21 cellular contexts compared by ENCODE assay signal in genomic region chr1:103707670-103708069, GRCh38. TPM values are rescaled to one million over a fixed set of nuclear protein-coding genes. Genes with fewer than 3 reads are reported as not detected.
"Had no signal": no experiment of that assay in that cellular context is flagged by ENCODE, and none has a peak within 500 bp of the region (broad histone marks: within the 10 kb centered on the region; RNA-seq: fewer than 3 reads in every experiment).

No MANE protein-coding gene starts in this region.

RNA-seq across cellular contexts. Expression of gene AMY1B, which starts 11.7 kb away (rescaled TPM):
- total RNA-seq: hepatocyte; kidney; kidney epithelial cell; left cardiac atrium; left colon; left lobe of liver; left ventricle myocardium inferior; left ventricle myocardium superior; liver; lower leg skin; lung microvascular endothelial cell; mammary epithelial cell; mesenteric fat pad; mesothelial cell of epicardium; mononuclear cell; mucosa of descending colon; mucosa of gallbladder; myocyte; naive thymus-derived CD4-positive, alpha-beta T cell had no signal
- polyA plus RNA-seq: hepatocyte; immature natural killer cell; keratinocyte; liver; mammary epithelial cell; naive thymus-derived CD4-positive, alpha-beta T cell had no signal

RNA-seq across cellular contexts. Expression of gene AMY1C, which starts 42.0 kb away (rescaled TPM):
- total RNA-seq: hepatocyte; kidney; kidney epithelial cell; left cardiac atrium; left colon; left lobe of liver; left ventricle myocardium inferior; left ventricle myocardium superior; liver; lung microvascular endothelial cell; mammary epithelial cell; mesenteric fat pad; mesothelial cell of epicardium; mononuclear cell; mucosa of descending colon; mucosa of gallbladder; myocyte; naive thymus-derived CD4-positive, alpha-beta T cell had no signal
- polyA plus RNA-seq: hepatocyte; immature natural killer cell; keratinocyte; liver; mammary epithelial cell; naive thymus-derived CD4-positive, alpha-beta T cell had no signal

RNA-seq across cellular contexts. Expression of gene AMY1A, which starts 52.1 kb away (rescaled TPM):
- total RNA-seq: hepatocyte; kidney; kidney epithelial cell; left cardiac atrium; left colon; left lobe of liver; left ventricle myocardium inferior; left ventricle myocardium superior; liver; lower leg skin; lung microvascular endothelial cell; mammary epithelial cell; mesenteric fat pad; mesothelial cell of epicardium; mononuclear cell; mucosa of descending colon; mucosa of gallbladder; myocyte; naive thymus-derived CD4-positive, alpha-beta T cell had no signal
- polyA plus RNA-seq: hepatocyte; immature natural killer cell; keratinocyte; liver; mammary epithelial cell; naive thymus-derived CD4-positive, alpha-beta T cell had no signal
